ENCODE assay signal across 1 cellular context in the genomic region with DNA sequence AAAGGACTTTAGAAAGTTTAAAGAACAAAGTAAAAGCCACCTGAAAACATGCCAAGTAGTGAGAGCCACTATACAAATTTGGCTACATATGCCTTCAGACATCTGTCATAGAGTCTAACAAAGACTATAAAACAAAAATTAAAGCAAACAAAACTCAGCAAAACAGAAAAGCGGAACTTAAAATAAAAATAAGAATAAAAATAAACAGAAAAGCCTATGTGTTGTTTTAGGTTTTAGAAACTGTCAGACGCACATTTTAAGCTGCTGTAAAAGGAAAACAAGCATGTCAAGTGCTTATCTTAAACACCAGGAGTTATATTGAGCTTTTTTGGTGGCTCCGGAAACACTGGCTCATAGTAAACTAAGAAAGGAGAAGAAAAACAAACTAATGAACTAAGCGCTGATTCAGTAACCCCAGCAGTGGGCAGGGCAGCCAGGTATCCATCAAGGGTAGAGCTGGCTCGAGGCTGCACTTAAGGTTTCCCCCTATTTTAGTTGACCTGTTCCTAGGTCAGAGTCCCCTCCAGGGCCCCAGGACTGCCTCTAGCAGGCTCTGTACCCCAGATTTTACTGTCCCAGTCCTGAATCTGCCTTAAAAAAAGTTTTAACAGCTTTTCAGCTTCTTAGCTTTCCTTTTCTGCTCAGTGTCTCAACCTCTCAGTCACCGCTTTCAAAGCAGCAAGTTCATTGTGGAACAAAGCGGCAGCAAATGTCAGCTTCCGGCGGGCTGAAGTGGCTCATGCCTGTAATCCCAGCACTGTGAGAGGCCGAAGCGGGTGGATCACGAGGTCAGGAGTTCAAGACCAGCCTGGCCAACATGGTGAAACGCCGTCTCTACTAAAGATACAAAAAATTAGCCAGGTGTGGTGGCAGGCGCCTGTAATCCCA.
A peak's percentile ranks its signal among the peaks of the same experiment; 100 is the strongest.
TF ChIP-seq lines count a peak whose summit lies in the region.

No MANE protein-coding gene starts in this region.

TF ChIP-seq in K562, 482 proteins besides CTCF, POLR2A, EP300 and RAD21 (continued from another document and continues in another):
- TF ChIP-seq, protein P1, sequence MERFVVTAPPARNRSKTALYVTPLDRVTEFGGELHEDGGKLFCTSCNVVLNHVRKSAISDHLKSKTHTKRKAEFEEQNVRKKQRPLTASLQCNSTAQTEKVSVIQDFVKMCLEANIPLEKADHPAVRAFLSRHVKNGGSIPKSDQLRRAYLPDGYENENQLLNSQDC (CRISPR knock-in tag; IDR thresholded peaks at IDR 0.05): no peak
- TF ChIP-seq LARP7 (IDR thresholded peaks at IDR 0.05): no peak
- TF ChIP-seq DMBX1 (CRISPR knock-in tag; IDR thresholded peaks at IDR 0.05; ENCODE audit: borderline replicate concordance): no peak; the same call in 1 of the 2 replicates
- TF ChIP-seq FOXP1 (CRISPR knock-in tag; IDR thresholded peaks at IDR 0.05): no peak
- TF ChIP-seq, protein P2, sequence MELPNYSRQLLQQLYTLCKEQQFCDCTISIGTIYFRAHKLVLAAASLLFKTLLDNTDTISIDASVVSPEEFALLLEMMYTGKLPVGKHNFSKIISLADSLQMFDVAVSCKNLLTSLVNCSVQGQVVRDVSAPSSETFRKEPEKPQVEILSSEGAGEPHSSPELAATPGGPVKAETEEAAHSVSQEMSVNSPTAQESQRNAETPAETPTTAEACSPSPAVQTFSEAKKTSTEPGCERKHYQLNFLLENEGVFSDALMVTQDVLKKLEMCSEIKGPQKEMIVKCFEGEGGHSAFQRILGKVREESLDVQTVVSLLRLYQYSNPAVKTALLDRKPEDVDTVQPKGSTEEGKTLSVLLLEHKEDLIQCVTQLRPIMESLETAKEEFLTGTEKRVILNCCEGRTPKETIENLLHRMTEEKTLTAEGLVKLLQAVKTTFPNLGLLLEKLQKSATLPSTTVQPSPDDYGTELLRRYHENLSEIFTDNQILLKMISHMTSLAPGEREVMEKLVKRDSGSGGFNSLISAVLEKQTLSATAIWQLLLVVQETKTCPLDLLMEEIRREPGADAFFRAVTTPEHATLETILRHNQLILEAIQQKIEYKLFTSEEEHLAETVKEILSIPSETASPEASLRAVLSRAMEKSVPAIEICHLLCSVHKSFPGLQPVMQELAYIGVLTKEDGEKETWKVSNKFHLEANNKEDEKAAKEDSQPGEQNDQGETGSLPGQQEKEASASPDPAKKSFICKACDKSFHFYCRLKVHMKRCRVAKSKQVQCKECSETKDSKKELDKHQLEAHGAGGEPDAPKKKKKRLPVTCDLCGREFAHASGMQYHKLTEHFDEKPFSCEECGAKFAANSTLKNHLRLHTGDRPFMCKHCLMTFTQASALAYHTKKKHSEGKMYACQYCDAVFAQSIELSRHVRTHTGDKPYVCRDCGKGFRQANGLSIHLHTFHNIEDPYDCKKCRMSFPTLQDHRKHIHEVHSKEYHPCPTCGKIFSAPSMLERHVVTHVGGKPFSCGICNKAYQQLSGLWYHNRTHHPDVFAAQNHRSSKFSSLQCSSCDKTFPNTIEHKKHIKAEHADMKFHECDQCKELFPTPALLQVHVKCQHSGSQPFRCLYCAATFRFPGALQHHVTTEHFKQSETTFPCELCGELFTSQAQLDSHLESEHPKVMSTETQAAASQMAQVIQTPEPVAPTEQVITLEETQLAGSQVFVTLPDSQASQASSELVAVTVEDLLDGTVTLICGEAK (IDR thresholded peaks at IDR 0.05): no peak; the same call in 1 of the 2 replicates
- TF ChIP-seq, protein P2 (CRISPR knock-in tag; IDR thresholded peaks at IDR 0.05): no peak
- TF ChIP-seq NR1H2 (CRISPR knock-in tag; IDR thresholded peaks at IDR 0.05): no peak
- no peak for TF ChIP-seq ZNF197 (CRISPR knock-in tag; IDR thresholded peaks at IDR 0.05; ENCODE audit: low read depth)
- no peak for TF ChIP-seq CHD2 (IDR thresholded peaks at IDR 0.05; ENCODE audit: low read depth, low read length)
- TF ChIP-seq, protein P3, sequence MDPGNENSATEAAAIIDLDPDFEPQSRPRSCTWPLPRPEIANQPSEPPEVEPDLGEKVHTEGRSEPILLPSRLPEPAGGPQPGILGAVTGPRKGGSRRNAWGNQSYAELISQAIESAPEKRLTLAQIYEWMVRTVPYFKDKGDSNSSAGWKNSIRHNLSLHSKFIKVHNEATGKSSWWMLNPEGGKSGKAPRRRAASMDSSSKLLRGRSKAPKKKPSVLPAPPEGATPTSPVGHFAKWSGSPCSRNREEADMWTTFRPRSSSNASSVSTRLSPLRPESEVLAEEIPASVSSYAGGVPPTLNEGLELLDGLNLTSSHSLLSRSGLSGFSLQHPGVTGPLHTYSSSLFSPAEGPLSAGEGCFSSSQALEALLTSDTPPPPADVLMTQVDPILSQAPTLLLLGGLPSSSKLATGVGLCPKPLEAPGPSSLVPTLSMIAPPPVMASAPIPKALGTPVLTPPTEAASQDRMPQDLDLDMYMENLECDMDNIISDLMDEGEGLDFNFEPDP (CRISPR knock-in tag; IDR thresholded peaks at IDR 0.05): no peak
- TF ChIP-seq, protein P4, sequence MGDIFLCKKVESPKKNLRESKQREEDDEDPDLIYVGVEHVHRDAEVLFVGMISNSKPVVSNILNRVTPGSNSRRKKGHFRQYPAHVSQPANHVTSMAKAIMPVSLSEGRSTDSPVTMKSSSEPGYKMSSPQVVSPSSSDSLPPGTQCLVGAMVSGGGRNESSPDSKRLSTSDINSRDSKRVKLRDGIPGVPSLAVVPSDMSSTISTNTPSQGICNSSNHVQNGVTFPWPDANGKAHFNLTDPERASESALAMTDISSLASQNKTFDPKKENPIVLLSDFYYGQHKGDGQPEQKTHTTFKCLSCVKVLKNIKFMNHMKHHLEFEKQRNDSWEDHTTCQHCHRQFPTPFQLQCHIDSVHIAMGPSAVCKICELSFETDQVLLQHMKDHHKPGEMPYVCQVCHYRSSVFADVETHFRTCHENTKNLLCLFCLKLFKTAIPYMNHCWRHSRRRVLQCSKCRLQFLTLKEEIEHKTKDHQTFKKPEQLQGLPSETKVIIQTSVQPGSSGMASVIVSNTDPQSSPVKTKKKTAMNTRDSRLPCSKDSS (IDR thresholded peaks at IDR 0.05; ENCODE audit: low read depth, partially characterized antibody): no peak
- TF ChIP-seq ZNF143 (CRISPR knock-in tag; IDR thresholded peaks at IDR 0.05): no peak
- TF ChIP-seq, protein P5, sequence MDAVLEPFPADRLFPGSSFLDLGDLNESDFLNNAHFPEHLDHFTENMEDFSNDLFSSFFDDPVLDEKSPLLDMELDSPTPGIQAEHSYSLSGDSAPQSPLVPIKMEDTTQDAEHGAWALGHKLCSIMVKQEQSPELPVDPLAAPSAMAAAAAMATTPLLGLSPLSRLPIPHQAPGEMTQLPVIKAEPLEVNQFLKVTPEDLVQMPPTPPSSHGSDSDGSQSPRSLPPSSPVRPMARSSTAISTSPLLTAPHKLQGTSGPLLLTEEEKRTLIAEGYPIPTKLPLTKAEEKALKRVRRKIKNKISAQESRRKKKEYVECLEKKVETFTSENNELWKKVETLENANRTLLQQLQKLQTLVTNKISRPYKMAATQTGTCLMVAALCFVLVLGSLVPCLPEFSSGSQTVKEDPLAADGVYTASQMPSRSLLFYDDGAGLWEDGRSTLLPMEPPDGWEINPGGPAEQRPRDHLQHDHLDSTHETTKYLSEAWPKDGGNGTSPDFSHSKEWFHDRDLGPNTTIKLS (IDR thresholded peaks at IDR 0.05; ENCODE audit: borderline replicate concordance, low read depth): no peak
- no peak for TF ChIP-seq KLF10 (CRISPR knock-in tag; IDR thresholded peaks at IDR 0.05)
- TF ChIP-seq, protein P6, sequence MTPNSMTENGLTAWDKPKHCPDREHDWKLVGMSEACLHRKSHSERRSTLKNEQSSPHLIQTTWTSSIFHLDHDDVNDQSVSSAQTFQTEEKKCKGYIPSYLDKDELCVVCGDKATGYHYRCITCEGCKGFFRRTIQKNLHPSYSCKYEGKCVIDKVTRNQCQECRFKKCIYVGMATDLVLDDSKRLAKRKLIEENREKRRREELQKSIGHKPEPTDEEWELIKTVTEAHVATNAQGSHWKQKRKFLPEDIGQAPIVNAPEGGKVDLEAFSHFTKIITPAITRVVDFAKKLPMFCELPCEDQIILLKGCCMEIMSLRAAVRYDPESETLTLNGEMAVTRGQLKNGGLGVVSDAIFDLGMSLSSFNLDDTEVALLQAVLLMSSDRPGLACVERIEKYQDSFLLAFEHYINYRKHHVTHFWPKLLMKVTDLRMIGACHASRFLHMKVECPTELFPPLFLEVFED (CRISPR knock-in tag; conservative IDR thresholded peaks at IDR 0.05): no peak
- TF ChIP-seq TGIF2 (CRISPR knock-in tag; IDR thresholded peaks at IDR 0.05): no peak
- no peak for TF ChIP-seq SNIP1 (IDR thresholded peaks at IDR 0.05; ENCODE audit: low read depth)
- TF ChIP-seq HDAC1 (IDR thresholded peaks at IDR 0.05): peak in 1 of 2 experiments; percentile 34; a peak in 1 of 4 replicates
- no peak for TF ChIP-seq STAG1 (CRISPR knock-in tag; IDR thresholded peaks at IDR 0.05; ENCODE audit: borderline replicate concordance)
- TF ChIP-seq, protein P7, sequence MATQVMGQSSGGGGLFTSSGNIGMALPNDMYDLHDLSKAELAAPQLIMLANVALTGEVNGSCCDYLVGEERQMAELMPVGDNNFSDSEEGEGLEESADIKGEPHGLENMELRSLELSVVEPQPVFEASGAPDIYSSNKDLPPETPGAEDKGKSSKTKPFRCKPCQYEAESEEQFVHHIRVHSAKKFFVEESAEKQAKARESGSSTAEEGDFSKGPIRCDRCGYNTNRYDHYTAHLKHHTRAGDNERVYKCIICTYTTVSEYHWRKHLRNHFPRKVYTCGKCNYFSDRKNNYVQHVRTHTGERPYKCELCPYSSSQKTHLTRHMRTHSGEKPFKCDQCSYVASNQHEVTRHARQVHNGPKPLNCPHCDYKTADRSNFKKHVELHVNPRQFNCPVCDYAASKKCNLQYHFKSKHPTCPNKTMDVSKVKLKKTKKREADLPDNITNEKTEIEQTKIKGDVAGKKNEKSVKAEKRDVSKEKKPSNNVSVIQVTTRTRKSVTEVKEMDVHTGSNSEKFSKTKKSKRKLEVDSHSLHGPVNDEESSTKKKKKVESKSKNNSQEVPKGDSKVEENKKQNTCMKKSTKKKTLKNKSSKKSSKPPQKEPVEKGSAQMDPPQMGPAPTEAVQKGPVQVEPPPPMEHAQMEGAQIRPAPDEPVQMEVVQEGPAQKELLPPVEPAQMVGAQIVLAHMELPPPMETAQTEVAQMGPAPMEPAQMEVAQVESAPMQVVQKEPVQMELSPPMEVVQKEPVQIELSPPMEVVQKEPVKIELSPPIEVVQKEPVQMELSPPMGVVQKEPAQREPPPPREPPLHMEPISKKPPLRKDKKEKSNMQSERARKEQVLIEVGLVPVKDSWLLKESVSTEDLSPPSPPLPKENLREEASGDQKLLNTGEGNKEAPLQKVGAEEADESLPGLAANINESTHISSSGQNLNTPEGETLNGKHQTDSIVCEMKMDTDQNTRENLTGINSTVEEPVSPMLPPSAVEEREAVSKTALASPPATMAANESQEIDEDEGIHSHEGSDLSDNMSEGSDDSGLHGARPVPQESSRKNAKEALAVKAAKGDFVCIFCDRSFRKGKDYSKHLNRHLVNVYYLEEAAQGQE (CRISPR knock-in tag; IDR thresholded peaks at IDR 0.05; ENCODE audit: low read depth): no peak
- no peak for TF ChIP-seq ZNF444 (CRISPR knock-in tag; IDR thresholded peaks at IDR 0.05)
- no peak for TF ChIP-seq ZNF239 (CRISPR knock-in tag; IDR thresholded peaks at IDR 0.05)
